In the genomic region with DNA sequence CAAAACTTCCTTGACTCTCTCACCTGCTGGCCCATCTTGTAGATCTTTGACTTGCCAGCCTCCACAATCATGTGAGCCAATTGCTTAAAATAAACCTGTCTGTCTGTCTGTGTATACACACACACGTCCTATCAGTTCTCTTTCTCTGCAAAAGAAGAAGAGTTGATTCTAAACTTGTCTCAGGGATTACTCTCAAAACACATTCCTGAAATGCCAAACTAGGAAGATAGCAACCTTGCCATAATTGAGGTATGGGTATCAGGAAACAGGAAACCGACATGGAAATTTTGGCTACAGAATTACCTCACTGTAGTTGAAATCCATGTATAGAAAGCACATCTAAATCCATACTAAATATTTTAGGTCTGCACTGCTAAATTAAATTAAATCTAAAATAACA, we compare ENCODE assay signal across 16 cellular contexts.
A peak's percentile ranks its signal among the peaks of the same experiment; 100 is the strongest.
DNase-seq lines count a peak whose midpoint lies in the region; ATAC-seq and TF ChIP-seq lines count a peak whose summit lies in the region.
"Had no signal": no experiment of that assay in that cellular context is flagged by ENCODE, and none has a peak within 500 bp of the region (broad histone marks: within the 10 kb centered on the region; RNA-seq: fewer than 3 reads in every experiment).

No MANE protein-coding gene starts in this region.

- H3K23ac ChIP-seq in mesendoderm (ENCODE audit: low read length): no peak overlapping the region

- no peak overlapping the region for H2AK5ac ChIP-seq in mesendoderm (ENCODE audit: low read length)

- no peak overlapping the region for H4K5ac ChIP-seq in mesendoderm (ENCODE audit: low read length)

- no peaks in the 10 kb centered on the region for H3K79me1 ChIP-seq in mesendoderm (ENCODE audit: low read length)

- no peak overlapping the region for H3K18ac ChIP-seq in mesendoderm (ENCODE audit: low read length)

- no peak overlapping the region for H3K56ac ChIP-seq in mesendoderm (ENCODE audit: low read length)

- H3K4me1 ChIP-seq in left ventricle myocardium inferior (peaks cover 5% of the 10 kb centered on the region), mesendoderm (ENCODE audit: control insufficient read depth, low read depth, low read length) (no peaks in the 10 kb centered on the region)

- H3K27me3 ChIP-seq in left ventricle myocardium inferior (ENCODE audit: low read depth) (no peaks in the 10 kb centered on the region), mesendoderm (ENCODE audit: insufficient read depth, low read length, poor library complexity) (no peaks in the 10 kb centered on the region)

- H3K79me2 ChIP-seq in mesendoderm (ENCODE audit: control insufficient read depth, insufficient read depth, low read length): no peaks in the 10 kb centered on the region

- no peak overlapping the region for H3K4me3 ChIP-seq in left ventricle myocardium inferior
- H3K4me3 ChIP-seq in mesendoderm (ENCODE audit: low read length): no peak overlapping the region

- no peak overlapping the region for H3K4me2 ChIP-seq in mesendoderm (ENCODE audit: low read length)

- H2BK120ac ChIP-seq in mesendoderm (ENCODE audit: low read depth, low read length): no peak overlapping the region

- no peak for DNase-seq in Right ventricle myocardium superior
- DNase-seq in left ventricle myocardium inferior: no peak
- peak; percentile 28 for DNase-seq in glomerular visceral epithelial cell (ENCODE audit: extremely low spot score)
- DNase-seq in mesendoderm: peak; percentile 71
- no peak for DNase-seq in NCI-H1092 treated with DMSO at 0.1 percent for 48 hours (lab: John Stamatoyannopoulos, UW)
- DNase-seq: CD8-positive, alpha-beta T cell; COR-L47; DMS153; DMS79 treated with DMSO at 0.1 percent for 48 hours; GDM1 had no signal

- H2BK5ac ChIP-seq in mesendoderm (ENCODE audit: low read length): no peak overlapping the region

- H3K27ac ChIP-seq in left ventricle myocardium inferior (replicated peaks) (no peak overlapping the region), mesendoderm (ENCODE audit: low read depth, low read length) (no peak overlapping the region)
- H3K27ac ChIP-seq: 22Rv1, HL-60 had no signal

- ATAC-seq in Right ventricle myocardium superior (ENCODE audit: poor library complexity) (peak; percentile 36), GM18517 (IDR thresholded peaks at IDR 0.05; ENCODE audit: unreplicated experiment) (no peak), HG03025 (IDR thresholded peaks at IDR 0.05; ENCODE audit: low FRiP score, unreplicated experiment) (no peak), GM19467 (IDR thresholded peaks at IDR 0.05; ENCODE audit: unreplicated experiment) (no peak)
- ATAC-seq: CD8-positive, alpha-beta T cell; HCT116 had no signal

- intact Hi-C loops in Right ventricle myocardium superior (cut with DNase I) (no loop called here), left ventricle myocardium inferior (cut with micrococcal nuclease) (no loop called here)

- no peaks in the 10 kb centered on the region for H3K9me3 ChIP-seq in left ventricle myocardium inferior (replicated peaks)

- no peak overlapping the region for H3K4ac ChIP-seq in mesendoderm (ENCODE audit: low read depth, low read length)

- no peak overlapping the region for H4K8ac ChIP-seq in mesendoderm (ENCODE audit: low read depth, low read length)

- no peak for TF ChIP-seq CTCF in left ventricle myocardium inferior (IDR thresholded peaks at IDR 0.05; ENCODE audit: borderline replicate concordance)

- no peak overlapping the region for H2BK15ac ChIP-seq in mesendoderm (replicated peaks; ENCODE audit: low read depth)

- no CpG with 5 or more reads among the region's 2 CpGs for WGBS in mesendoderm (ENCODE audit: extremely low coverage, insufficient coverage, low lambda C conversion rate)

- H3K36me3 ChIP-seq in left ventricle myocardium inferior: no peaks in the 10 kb centered on the region
- H3K36me3 ChIP-seq in mesendoderm (ENCODE audit: control insufficient read depth, insufficient read depth, low read length): no peaks in the 10 kb centered on the region

- no peak overlapping the region for H3K9ac ChIP-seq in mesendoderm (ENCODE audit: low read length)

Comparison
In these comparisons a context has a peak if more than half of its experiments do, and no peak if none do; other contexts are left out.
1. DNase-seq: peak in glomerular visceral epithelial cell (single experiment) and mesendoderm (single experiment); none in Right ventricle myocardium superior (single experiment), left ventricle myocardium inferior (single experiment) and NCI-H1092 treated with DMSO at 0.1 percent for 48 hours (single experiment).